ENCODE assay signal across 30 cellular contexts in the genomic region with DNA sequence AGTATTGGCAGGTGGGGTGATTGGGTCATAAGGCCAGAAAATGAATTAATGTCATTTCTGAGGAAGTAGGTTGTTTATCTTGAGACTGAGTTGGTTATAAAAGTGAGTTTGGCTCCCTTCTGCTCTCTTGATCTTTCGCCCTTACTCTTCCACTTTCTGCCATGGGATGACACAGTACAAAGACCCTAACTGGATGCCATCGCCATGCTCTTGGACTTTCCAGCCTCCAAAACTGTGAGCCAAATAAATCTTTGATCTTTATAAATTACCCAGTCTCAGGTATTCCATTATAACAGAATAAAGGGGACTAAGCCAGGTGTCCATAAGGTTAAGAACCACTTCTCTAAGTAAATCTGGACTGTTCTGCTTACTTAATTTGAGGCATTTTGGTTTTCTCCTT.
"Had no signal": no experiment of that assay in that cellular context is flagged by ENCODE, and none has a peak within 500 bp of the region (broad histone marks: within the 10 kb centered on the region; RNA-seq: fewer than 3 reads in every experiment).

No MANE protein-coding gene starts in this region.

- ATAC-seq: body of pancreas; effector memory CD8-positive, alpha-beta T cell; foreskin keratinocyte; gastroesophageal sphincter; heart right ventricle; T-helper 17 cell had no signal

- H3K9me3 ChIP-seq: body of pancreas, esophagus muscularis mucosa, gastroesophageal sphincter, heart right ventricle had no signal

- H3K27ac Mint-ChIP-seq: activated CD4-positive, alpha-beta memory T cell treated with anti-CD3 and anti-CD28 coated beads, Interleukin-2, amount 10 ng/mL, durations not matched to agents 7 days and 5 days; activated CD4-positive, alpha-beta T cell treated with anti-CD3 and anti-CD28 coated beads, Interleukin-2, amount 10 ng/mL, durations not matched to agents 7 days and 5 days; activated naive CD8-positive, alpha-beta T cell; effector memory CD8-positive, alpha-beta T cell; T-helper 17 cell; T-helper 2 cell treated with Interferon-gamma antibody and Interleukin-4, amounts not matched to agents 5 μg/mL and 100 μg/mL, for 36 hours had no signal

- H3K27me3 Mint-ChIP-seq: activated CD4-positive, alpha-beta memory T cell treated with anti-CD3 and anti-CD28 coated beads, Interleukin-2, amount 10 ng/mL, durations not matched to agents 7 days and 5 days; activated CD4-positive, alpha-beta T cell treated with anti-CD3 and anti-CD28 coated beads, Interleukin-2, amount 10 ng/mL, durations not matched to agents 7 days and 5 days; activated naive CD8-positive, alpha-beta T cell; effector memory CD8-positive, alpha-beta T cell; T-helper 17 cell had no signal

- H3K4me3 Mint-ChIP-seq: activated CD4-positive, alpha-beta memory T cell treated with anti-CD3 and anti-CD28 coated beads, Interleukin-2, amount 10 ng/mL, durations not matched to agents 7 days and 5 days; activated CD4-positive, alpha-beta T cell treated with anti-CD3 and anti-CD28 coated beads, Interleukin-2, amount 10 ng/mL, durations not matched to agents 7 days and 5 days; activated naive CD8-positive, alpha-beta T cell; effector memory CD8-positive, alpha-beta T cell; T-helper 17 cell; T-helper 2 cell treated with Interferon-gamma antibody and Interleukin-4, amounts not matched to agents 5 μg/mL and 100 μg/mL, for 36 hours had no signal

- H3K36me3 ChIP-seq: esophagus muscularis mucosa, gastroesophageal sphincter, heart right ventricle had no signal

- H3K4me3 ChIP-seq: body of pancreas, esophagus muscularis mucosa, gastroesophageal sphincter, heart right ventricle, hepatocyte had no signal

- H3K9me3 Mint-ChIP-seq: activated CD4-positive, alpha-beta memory T cell treated with anti-CD3 and anti-CD28 coated beads, Interleukin-2, amount 10 ng/mL, durations not matched to agents 7 days and 5 days; activated CD4-positive, alpha-beta T cell treated with anti-CD3 and anti-CD28 coated beads, Interleukin-2, amount 10 ng/mL, durations not matched to agents 7 days and 5 days; effector memory CD8-positive, alpha-beta T cell; T-helper 2 cell treated with Interferon-gamma antibody and Interleukin-4, amounts not matched to agents 5 μg/mL and 100 μg/mL, for 36 hours had no signal

- H2AFZ ChIP-seq: hepatocyte had no signal

- H3K27ac ChIP-seq: body of pancreas, esophagus muscularis mucosa, foreskin keratinocyte, gastroesophageal sphincter, heart right ventricle, hepatocyte had no signal

- H3K4me1 Mint-ChIP-seq: activated CD4-positive, alpha-beta memory T cell treated with anti-CD3 and anti-CD28 coated beads, Interleukin-2, amount 10 ng/mL, durations not matched to agents 7 days and 5 days; activated CD4-positive, alpha-beta T cell treated with anti-CD3 and anti-CD28 coated beads, Interleukin-2, amount 10 ng/mL, durations not matched to agents 7 days and 5 days had no signal

- H3K27me3 ChIP-seq: body of pancreas, esophagus muscularis mucosa, foreskin keratinocyte, gastroesophageal sphincter, heart right ventricle, hepatocyte had no signal

- DNase-seq: activated CD4-positive, alpha-beta memory T cell treated with anti-CD3 and anti-CD28 coated beads, Interleukin-2, amount 10 ng/mL, durations not matched to agents 7 days and 5 days; activated CD4-positive, alpha-beta T cell treated with anti-CD3 and anti-CD28 coated beads for 1 hour; activated CD4-positive, alpha-beta T cell treated with anti-CD3 and anti-CD28 coated beads for 4 hours; activated CD4-positive, alpha-beta T cell treated with anti-CD3 and anti-CD28 coated beads, Interleukin-2, amount 10 ng/mL, durations not matched to agents 7 days and 5 days; activated CD4-positive, alpha-beta T cell treated with anti-CD3 and anti-CD28 coated beads, Interleukin-2, amount 50 U/mL, for 4 hours; activated CD4-positive, CD25-positive, alpha-beta regulatory T cell; activated effector memory CD4-positive, alpha-beta T cell treated with Interleukin-2 at 50 U/mL for 16 hours; activated gamma-delta T cell treated with Interleukin-2 at 50 U/mL for 16 hours; activated naive CD4-positive, alpha-beta T cell treated with anti-CD3 and anti-CD28 coated beads, Interleukin-2, amount 50 U/mL, for 16 hours; activated naive CD4-positive, alpha-beta T cell treated with Interleukin-2 at 50 U/mL for 16 hours; activated T-cell treated with anti-CD3 and anti-CD28 coated beads, Interleukin-2, amount 50 U/mL, for 48 hours; amniotic stem cell; aorta; body of pancreas; caudate nucleus; cortex of kidney; dermis blood vessel endothelial cell; effector CD4-positive, alpha-beta T cell; effector memory CD8-positive, alpha-beta T cell; erythroblast; foreskin keratinocyte; heart right ventricle; T-helper 1 cell; T-helper 17 cell; T1000 had no signal

- H3K4me2 ChIP-seq: hepatocyte had no signal

- H3K4me1 ChIP-seq: foreskin keratinocyte had no signal
